ENCODE assay signal across 8 cellular contexts in the genomic region with DNA sequence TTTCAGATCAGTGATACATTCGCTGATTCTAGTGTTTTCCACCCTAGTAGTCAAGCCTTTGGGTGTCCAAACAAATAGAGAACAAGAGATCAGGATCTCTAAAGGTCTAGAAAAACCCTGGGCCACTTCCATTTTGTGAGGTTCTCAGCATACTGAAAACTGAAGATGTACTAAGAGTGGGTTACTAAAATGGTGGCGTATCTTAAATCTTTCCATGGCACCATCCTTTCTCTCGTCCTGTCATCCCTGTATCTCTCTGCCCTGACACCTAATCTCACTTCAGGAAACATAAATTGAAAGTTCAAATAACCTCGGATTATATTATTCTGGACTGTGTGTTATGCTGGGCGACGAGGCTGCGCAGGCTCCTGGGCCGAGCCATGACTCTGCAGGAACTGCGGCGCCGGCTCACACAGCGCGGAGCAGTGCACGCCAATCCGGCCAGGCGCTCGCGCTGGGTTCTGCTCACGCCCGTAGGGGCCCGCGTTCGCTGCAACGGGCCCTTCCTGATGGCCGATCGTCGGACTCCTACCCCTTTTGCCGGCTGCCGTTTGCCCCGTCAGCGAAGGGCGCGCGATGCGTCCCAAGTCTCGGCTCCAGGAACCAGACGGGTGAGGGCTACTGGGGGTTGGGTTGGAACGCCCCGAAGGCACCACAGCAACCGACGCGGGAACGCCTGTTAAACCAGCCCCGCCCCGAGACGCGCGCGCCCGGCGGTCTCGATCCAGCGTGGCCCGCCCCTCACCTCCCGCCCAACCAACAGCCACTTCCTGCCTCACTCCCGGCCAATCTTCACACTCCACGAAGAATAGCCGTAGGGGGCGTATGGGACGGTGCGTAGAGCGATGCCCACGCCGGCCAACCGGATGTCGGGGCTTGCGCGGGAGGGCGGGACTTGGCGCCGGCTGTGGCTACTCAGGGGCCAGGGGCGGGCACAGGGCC. TPM values are rescaled to one million over a fixed set of nuclear protein-coding genes. Genes with fewer than 3 reads are reported as not detected.
DNase-seq lines count a peak whose midpoint lies in the region; ATAC-seq and TF ChIP-seq lines count a peak whose summit lies in the region.

No MANE protein-coding gene starts in this region.

- H3K9me3 ChIP-seq in SK-N-SH (no peaks in the 10 kb centered on the region), osteoblast (ENCODE audit: low read depth, low read length) (no peaks in the 10 kb centered on the region), thoracic aorta (no peaks in the 10 kb centered on the region)

- peak; percentile 89 for ATAC-seq in HG02610 (IDR thresholded peaks at IDR 0.05; ENCODE audit: unreplicated experiment)
- peak; percentile 93 for ATAC-seq in thoracic aorta (ENCODE audit: insufficient number of reproducible peaks, low FRiP score, low read depth)

- H3K27me3 ChIP-seq in SK-N-SH (ENCODE audit: insufficient read depth) (no peaks in the 10 kb centered on the region), osteoblast (ENCODE audit: insufficient read depth, low read length) (no peaks in the 10 kb centered on the region), thoracic aorta (replicated peaks; ENCODE audit: insufficient read depth) (no peaks in the 10 kb centered on the region)

- peaks cover 33% of the 10 kb centered on the region for H4K20me1 ChIP-seq in SK-N-SH (ENCODE audit: insufficient read depth)
- peaks cover 30% of the 10 kb centered on the region for H4K20me1 ChIP-seq in osteoblast (ENCODE audit: insufficient read depth, low read length)

- H3K27ac ChIP-seq in SK-N-SH (ENCODE audit: low read depth in 2 of 2, low read length in 1 of 2) (peak overlapping the region; percentile 94 to 96), osteoblast (ENCODE audit: low read depth, low read length) (peak overlapping the region; percentile 92), thoracic aorta (peak overlapping the region; percentile 93 to 98)

- H3K4me1 ChIP-seq in SK-N-SH (ENCODE audit: control insufficient read depth in 1 of 2, insufficient read depth in 2 of 2, low read depth in 1 of 2, low read length in 1 of 2) (peaks cover 4 to 5% of the 10 kb centered on the region in 2 experiments; a peak in 2 of 4 replicates), osteoblast (ENCODE audit: insufficient read depth, low read length) (peaks cover 10% of the 10 kb centered on the region), thoracic aorta (ENCODE audit: control insufficient read depth in 1 of 2, low read depth in 2 of 2) (peaks cover 8 to 46% of the 10 kb centered on the region in 2 donors)

- H3K4me1 Mint-ChIP-seq in activated naive CD8-positive, alpha-beta T cell treated with anti-CD3 and anti-CD28 coated beads for 36 hours: peaks cover 27% of the 10 kb centered on the region
- H3K4me1 Mint-ChIP-seq in glutamatergic neuron (ENCODE audit: low read depth, unreplicated experiment): peaks cover 10% of the 10 kb centered on the region

- H3F3A ChIP-seq in SK-N-SH (replicated peaks; ENCODE audit: insufficient read depth): peaks cover 17% of the 10 kb centered on the region

- H3K9me3 Mint-ChIP-seq in activated naive CD8-positive, alpha-beta T cell treated with anti-CD3 and anti-CD28 coated beads for 36 hours: peaks cover 2% of the 10 kb centered on the region
- peaks cover 2% of the 10 kb centered on the region for H3K9me3 Mint-ChIP-seq in glutamatergic neuron (ENCODE audit: unreplicated experiment)

- peak overlapping the region; percentile 99 for H3K9ac ChIP-seq in SK-N-SH

- peak; percentile 99 for DNase-seq in GM10248 (ENCODE audit: extremely low spot score)
- DNase-seq in NCI-H1092 (lab: John Stamatoyannopoulos, UW): peak; percentile 94
- peak; percentile 100 for DNase-seq in SK-N-SH
- peak; percentile 100 for DNase-seq in activated naive CD8-positive, alpha-beta T cell treated with anti-CD3 and anti-CD28 coated beads for 36 hours
- DNase-seq in glutamatergic neuron: peak; percentile 99
- peak; percentile 99 for DNase-seq in osteoblast (ENCODE audit: insufficient read length, low spot score, missing footprints)
- DNase-seq in thoracic aorta (ENCODE audit: low spot score): peak; percentile 96

- H3K79me2 ChIP-seq in SK-N-SH (ENCODE audit: insufficient read depth) (peaks cover 63% of the 10 kb centered on the region), osteoblast (ENCODE audit: insufficient read depth, low read length) (peaks cover 47% of the 10 kb centered on the region)

- TF ChIP-seq CTCF in GM10248 (IDR thresholded peaks at IDR 0.05; ENCODE audit: control extremely low read depth, extremely low read depth, low read depth, missing control alignments) (peak; percentile 11), SK-N-SH (IDR thresholded peaks at IDR 0.05) (no peak), glutamatergic neuron (IDR thresholded peaks at IDR 0.05; ENCODE audit: partially characterized antibody, unreplicated experiment) (no peak), osteoblast (IDR thresholded peaks at IDR 0.05; ENCODE audit: extremely low read depth, low read depth, low read length) (no peak), thoracic aorta (IDR thresholded peaks at IDR 0.05) (no peak)

- H3K36me3 ChIP-seq in SK-N-SH (replicated peaks in 1 of 2; ENCODE audit: control insufficient read depth in 1 of 2, insufficient read depth in 2 of 2, low read length in 1 of 2): peaks cover 0 to 17% of the 10 kb centered on the region in 2 experiments
- peaks cover 13% of the 10 kb centered on the region for H3K36me3 ChIP-seq in osteoblast (ENCODE audit: insufficient read depth, low read length)
- H3K36me3 ChIP-seq in thoracic aorta: no peaks in the 10 kb centered on the region

- H3K9me2 ChIP-seq in SK-N-SH: no peaks in the 10 kb centered on the region

- peak overlapping the region; percentile 100 for H3K4me3 Mint-ChIP-seq in activated naive CD8-positive, alpha-beta T cell treated with anti-CD3 and anti-CD28 coated beads for 36 hours
- peak overlapping the region; percentile 93 for H3K4me3 Mint-ChIP-seq in glutamatergic neuron (ENCODE audit: unreplicated experiment)

- 5% methylated on average over 25 of the region's 72 CpGs for WGBS in SK-N-SH (ENCODE audit: low lambda C conversion rate)

- peak overlapping the region; percentile 73 to 97 for H3K4me3 ChIP-seq in SK-N-SH (ENCODE audit: low read depth in 2 of 2, low read length in 1 of 2)
- peak overlapping the region; percentile 87 for H3K4me3 ChIP-seq in osteoblast (ENCODE audit: insufficient read depth, low read length)
- peak overlapping the region; percentile 86 for H3K4me3 ChIP-seq in thoracic aorta

- H3K27me3 Mint-ChIP-seq in activated naive CD8-positive, alpha-beta T cell treated with anti-CD3 and anti-CD28 coated beads for 36 hours: no peaks in the 10 kb centered on the region
- peaks cover 6% of the 10 kb centered on the region for H3K27me3 Mint-ChIP-seq in glutamatergic neuron (ENCODE audit: unreplicated experiment)

- TF ChIP-seq RAD21 in SK-N-SH (IDR thresholded peaks at IDR 0.05; ENCODE audit: low read length): no peak

- H3K36me3 Mint-ChIP-seq in activated naive CD8-positive, alpha-beta T cell treated with anti-CD3 and anti-CD28 coated beads for 36 hours: peaks cover 33% of the 10 kb centered on the region
- no peaks in the 10 kb centered on the region for H3K36me3 Mint-ChIP-seq in glutamatergic neuron (ENCODE audit: unreplicated experiment)

- peak overlapping the region; percentile 88 for H3K4me2 ChIP-seq in SK-N-SH
- H3K4me2 ChIP-seq in osteoblast (ENCODE audit: insufficient read depth, low read length): peak overlapping the region; percentile 78

- TF ChIP-seq EP300 in SK-N-SH (IDR thresholded peaks at IDR 0.05; ENCODE audit: borderline replicate concordance in 1 of 2, low read depth in 1 of 2, low read length in 1 of 2): peak in 1 of 2 experiments; percentile 10; a peak in 1 of 4 replicates

- H2AFZ ChIP-seq in SK-N-SH (ENCODE audit: low read depth) (peak overlapping the region; percentile 64), osteoblast (ENCODE audit: low read length) (peak overlapping the region; percentile 67)

- POLR2A ChIA-PET in GM10248 (lab: Yijun Ruan, JAX): no interaction called here
- POLR2A ChIA-PET in SK-N-SH (lab: Yijun Ruan, JAX): interaction anchor here (2.6 kb wide), 1 partner anchor 20 kb away, joined by 8 read pairs; no protein-coding TSS in a partner anchor

- CTCF ChIA-PET in GM10248 (lab: Yijun Ruan, JAX) (interaction anchor here (0.9 to 2.6 kb wide), 3 partner anchors 18 to 138 kb away, joined by 3 to 20 read pairs (median 3); partner anchors contain the start of gene CBY3), SK-N-SH (lab: Yijun Ruan, JAX) (no interaction called here)

- peak overlapping the region; percentile 100 for H3K27ac Mint-ChIP-seq in activated naive CD8-positive, alpha-beta T cell treated with anti-CD3 and anti-CD28 coated beads for 36 hours
- peak overlapping the region; percentile 90 for H3K27ac Mint-ChIP-seq in glutamatergic neuron (ENCODE audit: unreplicated experiment)

TF ChIP-seq in SK-N-SH, 30 proteins besides CTCF, POLR2A, EP300 and RAD21 (continues in another document):
- 0 out of 2 replicates have a peak, but pooled peaks have one; percentile 55 for TF ChIP-seq RFX5 (IDR thresholded peaks at IDR 0.05; ENCODE audit: low read length)
- peak; percentile 60 for TF ChIP-seq NRF1 (IDR thresholded peaks at IDR 0.05; ENCODE audit: low read depth, low read length)
- peak; percentile 95 for TF ChIP-seq ELF1 (IDR thresholded peaks at IDR 0.05)
- no peak for TF ChIP-seq GATA2 (CRISPR knock-in tag; IDR thresholded peaks at IDR 0.05)
- TF ChIP-seq TEAD4 (IDR thresholded peaks at IDR 0.05; ENCODE audit: borderline replicate concordance, insufficient read depth): 0 out of 2 replicates have a peak, but pooled peaks have one; percentile 27

RNA-seq across cellular contexts. Expression of gene CANX, which starts 0.5 kb away (rescaled TPM):
- 142 and 215 TPM in 2 replicates for polyA plus RNA-seq in SK-N-SH (2012; rRNA removed)
- polyA plus RNA-seq in SK-N-SH (2012; cell fraction: cytosol; rRNA removed): 164 and 239 TPM in 2 replicates
- 163 and 217 TPM in 2 replicates for polyA plus RNA-seq in SK-N-SH (2012; cell fraction: nucleus; rRNA removed)
- total RNA-seq in activated naive CD8-positive, alpha-beta T cell treated with anti-CD3 and anti-CD28 coated beads for 36 hours: 100 to 1,000 TPM; 535 to 571 TPM
- total RNA-seq in glutamatergic neuron (ENCODE audit: unreplicated experiment) (363 TPM), osteoblast (689 and 698 TPM in 2 replicates), thoracic aorta (100 to 1,000 TPM; 240 to 371 TPM)

RNA-seq across cellular contexts. Expression of gene CBY3, which starts 17.4 kb away (rescaled TPM):
- polyA plus RNA-seq in SK-N-SH (2012; rRNA removed): not detected in 2 replicates
- 0.05 TPM in 1 of 2 replicates, not detected in the other for polyA plus RNA-seq in SK-N-SH (2012; cell fraction: cytosol; rRNA removed)
- polyA plus RNA-seq in SK-N-SH (2012; cell fraction: nucleus; rRNA removed): 0.19 and 0.20 TPM in 2 replicates
- total RNA-seq in activated naive CD8-positive, alpha-beta T cell treated with anti-CD3 and anti-CD28 coated beads for 36 hours: 1 to 10 TPM in 1 of 2 experiments, under 1 TPM in 1; 0.68 to 1.1 TPM
- total RNA-seq in glutamatergic neuron (ENCODE audit: unreplicated experiment) (not detected), osteoblast (not detected in 2 replicates), thoracic aorta (1 to 10 TPM in 1 of 2 donors, not detected in 1; 1.4 TPM)

RNA-seq across cellular contexts. Expression of gene MAML1, which starts 34.4 kb away (rescaled TPM):
- polyA plus RNA-seq in SK-N-SH (2012; rRNA removed): 4.4 and 8.1 TPM in 2 replicates
- 4.1 and 5.5 TPM in 2 replicates for polyA plus RNA-seq in SK-N-SH (2012; cell fraction: cytosol; rRNA removed)
- 11.6 and 12.4 TPM in 2 replicates for polyA plus RNA-seq in SK-N-SH (2012; cell fraction: nucleus; rRNA removed)
- total RNA-seq in activated naive CD8-positive, alpha-beta T cell treated with anti-CD3 and anti-CD28 coated beads for 36 hours: 10 to 100 TPM; 24.1 to 24.2 TPM
- total RNA-seq in glutamatergic neuron (ENCODE audit: unreplicated experiment) (30.0 TPM), osteoblast (12.4 and 14.1 TPM in 2 replicates), thoracic aorta (10 to 100 TPM; 22.9 to 38.1 TPM)

Comparison
In these comparisons a context has a peak if more than half of its experiments do, and no peak if none do; other contexts are left out.
1. Peak in every context shown above with its lines: DNase-seq, ATAC-seq, H3K4me3 ChIP-seq and H3K27ac ChIP-seq.